ENCODE assay signal across 9 cellular contexts in genomic region chr14:95452176-95452889, GRCh38.
DNase-seq lines count a peak whose midpoint lies in the region; ATAC-seq, FAIRE-seq and TF ChIP-seq lines count a peak whose summit lies in the region.
"Had no signal": no experiment of that assay in that cellular context is flagged by ENCODE, and none has a peak within 500 bp of the region (broad histone marks: within the 10 kb centered on the region; RNA-seq: fewer than 3 reads in every experiment).

No MANE protein-coding gene starts in this region.

- no peaks in the 10 kb centered on the region for H3K79me2 ChIP-seq in DOHH2 (ENCODE audit: control insufficient read depth, low read length)
- H3K79me2 ChIP-seq in KMS-11 (ENCODE audit: insufficient read depth, low read depth): no peaks in the 10 kb centered on the region
- no peaks in the 10 kb centered on the region for H3K79me2 ChIP-seq in K562 (ENCODE audit: control insufficient read depth, insufficient read depth, low read length)

- WGBS in K562 (ENCODE audit: insufficient coverage, low coverage, missing lambda C conversion rate): 42% methylated on average over 18 of the region's 18 CpGs

- no peaks in the 10 kb centered on the region for H3F3A ChIP-seq in DOHH2 (ENCODE audit: control insufficient read depth, insufficient read depth)

- H3K9me2 ChIP-seq in DOHH2 (replicated peaks; ENCODE audit: control insufficient read depth, low read length): no peaks in the 10 kb centered on the region

- POLR2A ChIA-PET in K562 (lab: Yijun Ruan, JAX): interaction anchor here (0.8 to 1.7 kb wide), 4 partner anchors 12 to 71 kb away, joined by 3 to 4 read pairs (median 3); no protein-coding TSS in a partner anchor
- POLR2A ChIA-PET in CD8-positive, alpha-beta T cell (lab: Charles Lee): interaction anchor here (1.3 to 2.8 kb wide), 2 partner anchors 11 to 75 kb away, joined by 5 to 13 read pairs; no protein-coding TSS in a partner anchor

- intact Hi-C loops in K562 (cut with micrococcal nuclease): no loop called here
- intact Hi-C loops in CD8-positive, alpha-beta T cell (cut with DNase I, micrococcal nuclease): no loop called here

- H3K9me3 ChIP-seq in DOHH2 (ENCODE audit: control insufficient read depth, insufficient read depth, low read length): no peaks in the 10 kb centered on the region
- no peaks in the 10 kb centered on the region for H3K9me3 ChIP-seq in K562 (replicated peaks; ENCODE audit: control insufficient read depth, insufficient read depth, low read depth, low read length)
- H3K9me3 ChIP-seq in CD8-positive, alpha-beta T cell (ENCODE audit: low read length): no peaks in the 10 kb centered on the region

- no peak overlapping the region for H3K4me3 Mint-ChIP-seq in CD8-positive, alpha-beta T cell
- H3K4me3 Mint-ChIP-seq: activated T-cell treated with anti-CD3 and anti-CD28 coated beads, Interleukin-2, amount 50 U/mL, for 24 hours had no signal

- FAIRE-seq in K562 (lab: Jason Lieb, UNC): no peak

- H3K27me3 Mint-ChIP-seq in CD8-positive, alpha-beta T cell (ENCODE audit: low read depth): no peaks in the 10 kb centered on the region
- H3K27me3 Mint-ChIP-seq: activated T-cell treated with anti-CD3 and anti-CD28 coated beads, Interleukin-2, amount 50 U/mL, for 24 hours had no signal

- H3K4me1 ChIP-seq in DOHH2 (ENCODE audit: control insufficient read depth, low read length): peaks cover 8% of the 10 kb centered on the region
- no peaks in the 10 kb centered on the region for H3K4me1 ChIP-seq in KMS-11 (ENCODE audit: low read depth, poor library complexity, severe bottlenecking)
- H3K4me1 ChIP-seq in K562 (replicated peaks in 1 of 2; ENCODE audit: control insufficient read depth in 2 of 2, insufficient read depth in 2 of 2, low read length in 2 of 2): peaks cover 0 to 4% of the 10 kb centered on the region in 2 experiments; a peak in 1 of 5 replicates
- no peaks in the 10 kb centered on the region for H3K4me1 ChIP-seq in CD8-positive, alpha-beta T cell (ENCODE audit: insufficient read depth, low read length)

- no peak overlapping the region for H3K9ac ChIP-seq in KMS-11
- no peak overlapping the region for H3K9ac ChIP-seq in K562 (ENCODE audit: insufficient read depth in 1 of 2, low read depth in 2 of 2, low read length in 2 of 2)

- no peaks in the 10 kb centered on the region for H3K9me1 ChIP-seq in K562 (ENCODE audit: control insufficient read depth, insufficient read depth, low read length)

- no peak for TF ChIP-seq EP300 in K562 (IDR thresholded peaks at IDR 0.05; ENCODE audit: low read length)

- in situ Hi-C loops in K562 (cut with MboI): no loop called here

- no peak for TF ChIP-seq POLR2A in K562 (conservative IDR thresholded peaks at IDR 0.05)

- H3K4me2 ChIP-seq in DOHH2 (ENCODE audit: low read length): no peak overlapping the region
- H3K4me2 ChIP-seq in KMS-11: no peak overlapping the region
- H3K4me2 ChIP-seq in K562 (ENCODE audit: insufficient read depth, low read length): no peak overlapping the region

- no peaks in the 10 kb centered on the region for H3K36me3 ChIP-seq in DOHH2 (ENCODE audit: control insufficient read depth, low read length)
- no peaks in the 10 kb centered on the region for H3K36me3 ChIP-seq in KMS-11 (ENCODE audit: insufficient read depth)
- no peaks in the 10 kb centered on the region for H3K36me3 ChIP-seq in K562 (ENCODE audit: control insufficient read depth, insufficient read depth, low read length)
- H3K36me3 ChIP-seq in CD8-positive, alpha-beta T cell (ENCODE audit: insufficient read depth, low read length): peaks cover 33% of the 10 kb centered on the region

- no peak overlapping the region for H2AFZ ChIP-seq in KMS-11 (ENCODE audit: low read depth)
- H2AFZ ChIP-seq in K562 (ENCODE audit: low read depth, low read length): no peak overlapping the region

- H3K9me3 Mint-ChIP-seq in CD8-positive, alpha-beta T cell: no peaks in the 10 kb centered on the region
- H3K9me3 Mint-ChIP-seq: activated T-cell treated with anti-CD3 and anti-CD28 coated beads, Interleukin-2, amount 50 U/mL, for 24 hours had no signal

- no peaks in the 10 kb centered on the region for H3K27me3 ChIP-seq in DOHH2 (ENCODE audit: control insufficient read depth, low read length)
- no peaks in the 10 kb centered on the region for H3K27me3 ChIP-seq in KMS-11 (ENCODE audit: insufficient read depth, low read depth)
- peaks cover 0 to 18% of the 10 kb centered on the region in 2 experiments; a peak in 2 of 5 replicates for H3K27me3 ChIP-seq in K562 (ENCODE audit: control insufficient read depth in 2 of 2, insufficient read depth in 2 of 2, low read length in 2 of 2)
- no peaks in the 10 kb centered on the region for H3K27me3 ChIP-seq in CD8-positive, alpha-beta T cell (ENCODE audit: insufficient read depth, low read length)

- no TSS peak for BruUV-seq in K562 (replicated peaks; lab: Mats Ljungman, UMichigan)

- TF ChIP-seq CTCF in DOHH2 (IDR thresholded peaks at IDR 0.05; ENCODE audit: low read depth, low read length, poor library complexity, severe bottlenecking) (peak; percentile 67), KMS-11 (conservative IDR thresholded peaks at IDR 0.05; ENCODE audit: low read depth, low read length) (peak; percentile 43), K562 (IDR thresholded peaks at IDR 0.05 in 2 of 3, conservative IDR thresholded peaks at IDR 0.05 in 1 of 3; ENCODE audit: insufficient read depth in 2 of 3, low read depth in 1 of 3, low read length in 3 of 3) (peak; percentile 49 to 60 (median 52))
- no peak for TF ChIP-seq CTCF in CD8-positive, alpha-beta T cell (IDR thresholded peaks at IDR 0.05)

- TF ChIP-seq RAD21 in K562 (CRISPR knock-in tag; conservative IDR thresholded peaks at IDR 0.05 in 1 of 2, IDR thresholded peaks at IDR 0.05 in 1 of 2): no peak

- H3K36me3 Mint-ChIP-seq in CD8-positive, alpha-beta T cell: peaks cover 66% of the 10 kb centered on the region

- H3K4me3 ChIP-seq in DOHH2 (ENCODE audit: low read length): no peak overlapping the region
- H3K4me3 ChIP-seq in KMS-11 (IDR thresholded peaks at IDR 0.05; ENCODE audit: insufficient read depth, low read depth, low read length): no peak overlapping the region
- H3K4me3 ChIP-seq in K562: no peak overlapping the region
- no peak overlapping the region for H3K4me3 ChIP-seq in CD8-positive, alpha-beta T cell (ENCODE audit: low read depth, low read length)

- H3K27ac Mint-ChIP-seq in CD8-positive, alpha-beta T cell: no peak overlapping the region

- DNase-seq in K562 (ENCODE audit: extremely low read depth in 1 of 4, low spot score in 3 of 4) (peak in 3 of 4 experiments; percentile 11 to 27 (median 21)), myocyte (ENCODE audit: low read depth) (peak; percentile 23), NCI-H2196 (lab: John Stamatoyannopoulos, UW; ENCODE audit: unreplicated experiment) (no peak), glomerular visceral epithelial cell (ENCODE audit: extremely low spot score) (no peak)
- DNase-seq in CD8-positive, alpha-beta T cell: no peak
- DNase-seq: activated T-cell treated with anti-CD3 and anti-CD28 coated beads, Interleukin-2, amount 50 U/mL, for 24 hours had no signal

- CTCF ChIA-PET in K562 (lab: Yijun Ruan, JAX; ENCODE audit: low intra/inter-chr PET ratio): interaction anchor here (0.6 kb wide), 1 partner anchor 76 kb away, joined by 5 read pairs; no protein-coding TSS in a partner anchor
- CTCF ChIA-PET in CD8-positive, alpha-beta T cell (lab: Charles Lee): interaction anchor here (0.7 to 16.6 kb wide), 14 partner anchors 8 to 93 kb away, joined by 3 to 532 read pairs (median 4); partner anchors contain the start of genes GLRX5 and SYNE3

- peak; percentile 89 for ATAC-seq in K562
- ATAC-seq in GM21367 (IDR thresholded peaks at IDR 0.05; ENCODE audit: unreplicated experiment): no peak
- ATAC-seq in CD8-positive, alpha-beta T cell: no peak

- H4K20me1 ChIP-seq in DOHH2 (ENCODE audit: control insufficient read depth, insufficient read depth, low read depth, low read length) (no peaks in the 10 kb centered on the region), KMS-11 (ENCODE audit: insufficient read depth) (no peaks in the 10 kb centered on the region), K562 (replicated peaks; ENCODE audit: control insufficient read depth, insufficient read depth, low read length) (no peaks in the 10 kb centered on the region)

- no peak overlapping the region for H3K27ac ChIP-seq in DOHH2 (ENCODE audit: low read depth, low read length)
- no peak overlapping the region for H3K27ac ChIP-seq in KMS-11
- H3K27ac ChIP-seq in K562 (ENCODE audit: extremely low read depth, low read depth, low read length): no peak overlapping the region
- no peak overlapping the region for H3K27ac ChIP-seq in CD8-positive, alpha-beta T cell (ENCODE audit: low read depth, low read length)

- no peaks in the 10 kb centered on the region for H3K4me1 Mint-ChIP-seq in CD8-positive, alpha-beta T cell (ENCODE audit: low read depth)

TF ChIP-seq in K562, 482 proteins besides CTCF, POLR2A, EP300 and RAD21:
- no peak for TF ChIP-seq STAT5B (CRISPR knock-in tag; IDR thresholded peaks at IDR 0.05)

Comparison
In these comparisons a context has a peak if more than half of its experiments do, and no peak if none do; other contexts are left out.
1. DNase-seq: peak in K562 (3 of 4) and myocyte (single experiment); none in NCI-H2196 (single experiment), glomerular visceral epithelial cell (single experiment) and CD8-positive, alpha-beta T cell (0 of 7).